ENCODE assay signal across 27 cellular contexts in the genomic region with DNA sequence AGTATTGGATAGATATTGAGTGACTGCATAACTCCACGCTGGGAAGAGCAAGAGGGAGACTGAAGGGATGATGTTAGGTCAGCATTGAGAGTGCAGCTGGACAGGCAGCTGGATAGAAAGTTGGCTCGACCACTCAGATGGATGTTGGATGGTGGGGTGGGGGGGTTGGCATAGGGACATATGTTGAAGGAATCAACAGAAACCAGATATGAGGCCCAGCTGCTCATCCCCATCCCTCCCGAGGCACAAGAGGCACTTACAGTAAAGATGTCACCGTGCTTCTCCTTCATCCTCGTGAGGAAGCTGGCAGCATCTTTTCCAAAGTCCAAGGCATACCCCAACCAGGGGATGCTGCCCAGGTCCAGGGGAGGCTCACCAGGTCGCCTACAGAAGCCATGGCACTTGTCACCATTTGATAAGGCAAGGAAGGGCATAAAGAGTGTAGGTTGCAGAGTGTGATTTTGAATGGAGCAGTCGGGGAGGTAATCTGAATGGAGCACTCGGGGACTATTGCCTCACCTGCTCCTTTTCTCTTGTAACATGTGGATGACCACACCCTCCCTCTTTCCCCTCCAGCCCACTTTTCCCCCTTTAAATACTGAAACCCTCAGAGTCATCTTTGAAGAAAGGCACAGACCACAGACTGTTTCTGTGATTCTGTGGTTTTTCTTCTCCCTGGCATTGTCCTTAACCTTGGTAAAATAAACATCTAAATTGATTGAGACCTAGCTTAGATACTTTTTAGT. TPM values are rescaled to one million over a fixed set of nuclear protein-coding genes. Genes with fewer than 3 reads are reported as not detected.
A peak's percentile ranks its signal among the peaks of the same experiment; 100 is the strongest.
DNase-seq lines count a peak whose midpoint lies in the region; ATAC-seq, FAIRE-seq and TF ChIP-seq lines count a peak whose summit lies in the region.
"Had no signal": no experiment of that assay in that cellular context is flagged by ENCODE, and none has a peak within 500 bp of the region (broad histone marks: within the 10 kb centered on the region; RNA-seq: fewer than 3 reads in every experiment).

No MANE protein-coding gene starts in this region.

- H3K27ac Mint-ChIP-seq in T-helper 2 cell treated with Interferon-gamma antibody and Interleukin-4, amounts not matched to agents 5 μg/mL and 100 μg/mL, for 36 hours, result no peak overlapping the region
- H3K27ac Mint-ChIP-seq in activated CD4-positive, alpha-beta T cell treated with anti-CD3 and anti-CD28 coated beads, Interleukin-2, amount 10 ng/mL, durations not matched to agents 7 days and 5 days, result no peak overlapping the region
- H3K27ac Mint-ChIP-seq: activated naive CD4-positive, alpha-beta T cell treated with anti-CD3 and anti-CD28 coated beads, Interleukin-2, amount 50 U/mL, for 24 hours; H9 had no signal

- POLR2A ChIA-PET in activated CD4-positive, alpha-beta T cell treated with anti-CD3 and anti-CD28 coated beads, Interleukin-2, amount 10 ng/mL, durations not matched to agents 7 days and 5 days (lab: Charles Lee), result no interaction called here

- no peak for TF ChIP-seq POLR2A in tibial nerve (IDR thresholded peaks at IDR 0.05)

- TF ChIP-seq CTCF in tibial nerve (IDR thresholded peaks at IDR 0.05), result no peak

- H3K27me3 Mint-ChIP-seq in T-helper 2 cell treated with Interferon-gamma antibody and Interleukin-4, amounts not matched to agents 5 μg/mL and 100 μg/mL, for 36 hours (ENCODE audit: low read depth), result no peaks in the 10 kb centered on the region
- peaks cover 16% of the 10 kb centered on the region for H3K27me3 Mint-ChIP-seq in activated CD4-positive, alpha-beta T cell treated with anti-CD3 and anti-CD28 coated beads, Interleukin-2, amount 10 ng/mL, durations not matched to agents 7 days and 5 days

- CTCF ChIA-PET in activated CD4-positive, alpha-beta T cell treated with anti-CD3 and anti-CD28 coated beads, Interleukin-2, amount 10 ng/mL, durations not matched to agents 7 days and 5 days (lab: Charles Lee), result interaction anchor here (0.8 to 1.7 kb wide), 4 partner anchors 8 to 59 kb away, joined by 3 to 9 read pairs (median 3); no protein-coding TSS in a partner anchor

- no peak overlapping the region for H3K4me3 ChIP-seq in tibial nerve
- H3K4me3 ChIP-seq: gastroesophageal sphincter, right atrium auricular region, smooth muscle cell had no signal

- WGBS in tibial nerve, 2 donors, result 85 to 89% methylated on average over 8 of the region's 8 CpGs

- H3K4me1 ChIP-seq in tibial nerve, result peaks cover 0 to 23% (median 2%) of the 10 kb centered on the region in 4 donors

- no peaks in the 10 kb centered on the region for H3K27me3 ChIP-seq in tibial nerve
- H3K27me3 ChIP-seq: gastroesophageal sphincter, right atrium auricular region had no signal

- H3K36me3 ChIP-seq in tibial nerve, result peaks cover 0 to 6% (median 0%) of the 10 kb centered on the region in 3 donors

- DNase-seq in DMS 273 (lab: John Stamatoyannopoulos, UW; ENCODE audit: unreplicated experiment) (peak; percentile 77), HTR-8/SVneo (ENCODE audit: insufficient read length, low spot score) (no peak), DMS79 treated with DMSO at 0.1 percent for 48 hours (lab: John Stamatoyannopoulos, UW) (no peak), tibial nerve (ENCODE audit: low spot score in 2 of 2) (no peak)
- DNase-seq in T-helper 2 cell treated with Interferon-gamma antibody and Interleukin-4, amounts not matched to agents 5 μg/mL and 100 μg/mL, for 36 hours (ENCODE audit: low spot score), result peak; percentile 18
- no peak for DNase-seq in stimulated activated naive CD8-positive, alpha-beta T cell treated with anti-CD3 and anti-CD28 coated beads, Interleukin-15, Interleukin-2, amounts not matched to agents 100 U/mL and 50 U/mL, for 24 hours
- DNase-seq in activated CD4-positive, alpha-beta T cell treated with anti-CD3 and anti-CD28 coated beads, Interleukin-2, amount 10 ng/mL, durations not matched to agents 7 days and 5 days, result no peak
- DNase-seq: activated CD4-positive, alpha-beta T cell treated with anti-CD3 and anti-CD28 coated beads for 48 hours; activated T-cell treated with anti-CD3 and anti-CD28 coated beads, Interleukin-2, amount 50 U/mL, for 48 hours; anterior cingulate cortex; C1 segment of cervical spinal cord; DMS53; effector CD4-positive, alpha-beta T cell; H9; kidney glomerular epithelial cell; NCI-H146; SHP77 treated with DMSO at 0.1 percent for 48 hours; stimulated activated naive CD4-positive, alpha-beta T cell had no signal

- FAIRE-seq in HTR-8/SVneo (lab: Jason Lieb, UNC), result peak; percentile 80
- FAIRE-seq: colon, G401.6, RCC 7860 had no signal

- no peak overlapping the region for H3K4me3 Mint-ChIP-seq in T-helper 2 cell treated with Interferon-gamma antibody and Interleukin-4, amounts not matched to agents 5 μg/mL and 100 μg/mL, for 36 hours
- no peak overlapping the region for H3K4me3 Mint-ChIP-seq in activated CD4-positive, alpha-beta T cell treated with anti-CD3 and anti-CD28 coated beads, Interleukin-2, amount 10 ng/mL, durations not matched to agents 7 days and 5 days
- H3K4me3 Mint-ChIP-seq: activated naive CD4-positive, alpha-beta T cell treated with anti-CD3 and anti-CD28 coated beads, Interleukin-2, amount 50 U/mL, for 24 hours; H9; mesothelial cell of epicardium had no signal

- no peak for TF ChIP-seq EP300 in tibial nerve (IDR thresholded peaks at IDR 0.05)

- peaks cover 21% of the 10 kb centered on the region for H3K36me3 Mint-ChIP-seq in T-helper 2 cell treated with Interferon-gamma antibody and Interleukin-4, amounts not matched to agents 5 μg/mL and 100 μg/mL, for 36 hours (ENCODE audit: low read depth)
- H3K36me3 Mint-ChIP-seq in activated CD4-positive, alpha-beta T cell treated with anti-CD3 and anti-CD28 coated beads, Interleukin-2, amount 10 ng/mL, durations not matched to agents 7 days and 5 days (ENCODE audit: low read depth), result peaks cover 8% of the 10 kb centered on the region

- H3K4me1 Mint-ChIP-seq in T-helper 2 cell treated with Interferon-gamma antibody and Interleukin-4, amounts not matched to agents 5 μg/mL and 100 μg/mL, for 36 hours (ENCODE audit: low read depth), result peaks cover 10% of the 10 kb centered on the region
- peaks cover 12% of the 10 kb centered on the region for H3K4me1 Mint-ChIP-seq in activated CD4-positive, alpha-beta T cell treated with anti-CD3 and anti-CD28 coated beads, Interleukin-2, amount 10 ng/mL, durations not matched to agents 7 days and 5 days
- H3K4me1 Mint-ChIP-seq: activated naive CD4-positive, alpha-beta T cell treated with anti-CD3 and anti-CD28 coated beads, Interleukin-2, amount 50 U/mL, for 24 hours had no signal

- no peak overlapping the region for H3K27ac ChIP-seq in tibial nerve
- H3K27ac ChIP-seq: right atrium auricular region had no signal

- H3K9me3 Mint-ChIP-seq in T-helper 2 cell treated with Interferon-gamma antibody and Interleukin-4, amounts not matched to agents 5 μg/mL and 100 μg/mL, for 36 hours, result peaks cover 13% of the 10 kb centered on the region
- peaks cover 5% of the 10 kb centered on the region for H3K9me3 Mint-ChIP-seq in activated CD4-positive, alpha-beta T cell treated with anti-CD3 and anti-CD28 coated beads, Interleukin-2, amount 10 ng/mL, durations not matched to agents 7 days and 5 days
- H3K9me3 Mint-ChIP-seq: activated naive CD4-positive, alpha-beta T cell treated with anti-CD3 and anti-CD28 coated beads, Interleukin-2, amount 50 U/mL, for 24 hours had no signal

- peak; percentile 40 for ATAC-seq in stimulated activated naive CD8-positive, alpha-beta T cell treated with anti-CD3 and anti-CD28 coated beads, Interleukin-15, Interleukin-2, amounts not matched to agents 100 U/mL and 50 U/mL, for 24 hours
- ATAC-seq: gastroesophageal sphincter had no signal

- peaks cover 0 to 9% (median 0%) of the 10 kb centered on the region in 4 donors for H3K9me3 ChIP-seq in tibial nerve
- H3K9me3 ChIP-seq: gastroesophageal sphincter had no signal

RNA-seq across cellular contexts. Expression of gene PTGIS, which starts 18.0 kb away (rescaled TPM):
- total RNA-seq in tibial nerve, result 10 to 100 TPM; 31.5 to 92.4 (median 47.5) TPM
- under 1 TPM; 0.40 to 0.62 TPM for total RNA-seq in activated CD4-positive, alpha-beta T cell treated with anti-CD3 and anti-CD28 coated beads, Interleukin-2, amount 10 ng/mL, durations not matched to agents 7 days and 5 days
- total RNA-seq: NCI-H460 had no signal

Comparison
In these comparisons a context has a peak if more than half of its experiments do, and no peak if none do; other contexts are left out.
1. DNase-seq: peak in DMS 273 (single experiment) and T-helper 2 cell treated with Interferon-gamma antibody and Interleukin-4, amounts not matched to agents 5 μg/mL and 100 μg/mL, for 36 hours (single experiment); none in HTR-8/SVneo (single experiment), stimulated activated naive CD8-positive, alpha-beta T cell treated with anti-CD3 and anti-CD28 coated beads, Interleukin-15, Interleukin-2, amounts not matched to agents 100 U/mL and 50 U/mL, for 24 hours (single experiment), DMS79 treated with DMSO at 0.1 percent for 48 hours (single experiment), tibial nerve (0 of 2) and activated CD4-positive, alpha-beta T cell treated with anti-CD3 and anti-CD28 coated beads, Interleukin-2, amount 10 ng/mL, durations not matched to agents 7 days and 5 days (single experiment).
2. RNA of gene PTGIS, which starts 18.0 kb away (total RNA-seq): 31.5 to 92.4 TPM in tibial nerve; 0.40 to 0.62 TPM in activated CD4-positive, alpha-beta T cell treated with anti-CD3 and anti-CD28 coated beads, Interleukin-2, amount 10 ng/mL, durations not matched to agents 7 days and 5 days; every median in the first group is over 10 times any median in the second.